Comparison of ENCODE assay signal across 1 cellular context in the genomic region with DNA sequence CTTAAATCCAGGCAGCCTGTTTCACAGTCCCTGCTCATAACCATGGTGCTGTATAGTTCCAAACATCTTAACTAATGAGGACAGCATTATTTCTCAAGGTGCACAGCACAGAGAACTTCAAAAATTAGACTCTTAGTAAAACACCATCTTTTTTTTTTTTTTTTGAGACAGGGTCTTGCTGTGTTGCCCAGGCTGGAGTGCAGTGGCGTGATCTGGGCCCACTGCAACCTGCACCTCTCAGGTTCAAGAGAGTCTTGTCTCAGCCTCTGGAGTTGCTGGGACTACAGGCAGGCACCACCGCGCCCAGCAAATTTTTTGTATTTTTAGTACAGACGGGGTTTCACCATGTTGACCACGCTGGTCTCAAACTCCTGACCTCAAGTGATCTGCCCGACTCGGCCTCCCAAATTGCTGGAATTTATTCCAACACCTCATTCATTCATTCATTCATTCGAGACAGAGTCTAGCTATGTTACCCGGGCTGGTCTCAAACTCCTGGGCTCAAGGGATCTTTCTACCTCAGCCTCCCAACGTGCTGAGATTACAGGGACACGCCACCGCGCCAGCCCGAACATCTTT.
TF ChIP-seq lines count a peak whose summit lies in the region.

No MANE protein-coding gene starts in this region.

TF ChIP-seq in GM23338, 12 proteins besides CTCF, POLR2A, EP300 and RAD21 (continued from another document):
- TF ChIP-seq EZH2phosphoT487 (IDR thresholded peaks at IDR 0.05; ENCODE audit: unreplicated experiment): no peak
- no peak for TF ChIP-seq CREB1 (CRISPR knock-in tag; IDR thresholded peaks at IDR 0.05; ENCODE audit: low read depth)
- TF ChIP-seq NANOG (IDR thresholded peaks at IDR 0.05; ENCODE audit: borderline replicate concordance): no peak
TF ChIP-seq in GM23338: peak in this region for 0.
